ENCODE assay signal across 1 cellular context in the genomic region with DNA sequence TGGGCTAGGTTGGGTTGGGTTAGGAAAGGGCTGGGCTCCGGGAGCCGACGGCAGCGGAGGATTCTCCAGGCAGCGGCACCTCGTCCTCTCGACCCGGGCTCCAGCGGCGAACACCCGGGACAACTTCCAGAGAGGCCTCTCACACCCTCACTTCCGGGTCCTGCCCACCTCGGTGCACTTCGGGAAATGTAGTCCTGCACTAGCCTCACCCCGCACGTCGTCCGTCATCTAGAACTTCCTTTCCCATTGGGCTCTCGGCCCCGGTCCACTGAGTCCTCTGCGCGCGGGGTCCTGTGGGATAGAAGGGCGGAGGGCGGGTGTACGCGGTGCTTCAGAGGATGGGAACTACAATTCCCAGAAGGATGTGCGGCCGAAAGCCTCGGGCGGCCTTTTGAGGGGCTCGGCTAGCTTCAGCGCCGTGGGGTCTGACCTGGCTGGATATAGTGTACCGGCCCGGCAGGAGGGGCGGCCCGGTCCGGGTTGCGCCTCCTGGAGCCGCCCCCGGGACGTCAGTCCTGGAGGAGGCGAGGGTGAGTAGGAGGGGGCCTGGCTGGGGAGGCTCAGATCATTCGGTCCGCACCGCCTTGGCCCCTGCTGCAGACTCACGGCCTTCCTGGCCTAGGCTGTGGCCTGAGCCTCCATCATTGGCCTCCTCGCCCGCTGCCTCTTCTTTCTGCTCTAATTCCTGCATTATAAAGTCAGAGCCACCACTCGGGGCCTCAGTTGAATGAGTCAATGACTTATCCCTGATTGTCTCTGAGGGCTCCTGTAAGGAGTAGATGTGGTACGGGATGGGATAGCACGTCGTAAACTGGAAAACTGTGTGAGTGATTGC.
TF ChIP-seq lines count a peak whose summit lies in the region.

A gene (minus strand): TSS at position 114 of the 835 bp plus-strand sequence. CDS start 160 bp downstream, outside the sequence.
A gene with protein sequence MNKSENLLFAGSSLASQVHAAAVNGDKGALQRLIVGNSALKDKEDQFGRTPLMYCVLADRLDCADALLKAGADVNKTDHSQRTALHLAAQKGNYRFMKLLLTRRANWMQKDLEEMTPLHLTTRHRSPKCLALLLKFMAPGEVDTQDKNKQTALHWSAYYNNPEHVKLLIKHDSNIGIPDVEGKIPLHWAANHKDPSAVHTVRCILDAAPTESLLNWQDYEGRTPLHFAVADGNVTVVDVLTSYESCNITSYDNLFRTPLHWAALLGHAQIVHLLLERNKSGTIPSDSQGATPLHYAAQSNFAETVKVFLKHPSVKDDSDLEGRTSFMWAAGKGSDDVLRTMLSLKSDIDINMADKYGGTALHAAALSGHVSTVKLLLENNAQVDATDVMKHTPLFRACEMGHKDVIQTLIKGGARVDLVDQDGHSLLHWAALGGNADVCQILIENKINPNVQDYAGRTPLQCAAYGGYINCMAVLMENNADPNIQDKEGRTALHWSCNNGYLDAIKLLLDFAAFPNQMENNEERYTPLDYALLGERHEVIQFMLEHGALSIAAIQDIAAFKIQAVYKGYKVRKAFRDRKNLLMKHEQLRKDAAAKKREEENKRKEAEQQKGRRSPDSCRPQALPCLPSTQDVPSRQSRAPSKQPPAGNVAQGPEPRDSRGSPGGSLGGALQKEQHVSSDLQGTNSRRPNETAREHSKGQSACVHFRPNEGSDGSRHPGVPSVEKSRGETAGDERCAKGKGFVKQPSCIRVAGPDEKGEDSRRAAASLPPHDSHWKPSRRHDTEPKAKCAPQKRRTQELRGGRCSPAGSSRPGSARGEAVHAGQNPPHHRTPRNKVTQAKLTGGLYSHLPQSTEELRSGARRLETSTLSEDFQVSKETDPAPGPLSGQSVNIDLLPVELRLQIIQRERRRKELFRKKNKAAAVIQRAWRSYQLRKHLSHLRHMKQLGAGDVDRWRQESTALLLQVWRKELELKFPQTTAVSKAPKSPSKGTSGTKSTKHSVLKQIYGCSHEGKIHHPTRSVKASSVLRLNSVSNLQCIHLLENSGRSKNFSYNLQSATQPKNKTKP (plus strand): TSS at position 357 of the 835 bp plus-strand sequence. CDS start 5,279 bp downstream, outside the sequence.

TF ChIP-seq in HepG2, 621 proteins besides CTCF, POLR2A, EP300 and RAD21 (continued from another document and continues in another):
- TF ChIP-seq, protein P1, sequence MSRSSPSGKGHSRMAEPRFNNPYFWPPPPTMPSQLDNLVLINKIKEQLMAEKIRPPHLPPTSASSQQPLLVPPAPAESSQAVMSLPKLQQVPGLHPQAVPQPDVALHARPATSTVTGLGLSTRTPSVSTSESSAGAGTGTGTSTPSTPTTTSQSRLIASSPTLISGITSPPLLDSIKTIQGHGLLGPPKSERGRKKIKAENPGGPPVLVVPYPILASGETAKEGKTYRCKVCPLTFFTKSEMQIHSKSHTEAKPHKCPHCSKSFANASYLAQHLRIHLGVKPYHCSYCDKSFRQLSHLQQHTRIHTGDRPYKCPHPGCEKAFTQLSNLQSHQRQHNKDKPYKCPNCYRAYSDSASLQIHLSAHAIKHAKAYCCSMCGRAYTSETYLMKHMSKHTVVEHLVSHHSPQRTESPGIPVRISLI (CRISPR knock-in tag; IDR thresholded peaks at IDR 0.05; ENCODE audit: borderline replicate concordance): peak; percentile 6; the same call in 1 of the 2 replicates
- TF ChIP-seq ZNF124 (CRISPR knock-in tag; IDR thresholded peaks at IDR 0.05) (no peak), ZBTB38 (CRISPR knock-in tag; IDR thresholded peaks at IDR 0.05) (no peak), ZNF83 (CRISPR knock-in tag; IDR thresholded peaks at IDR 0.05; ENCODE audit: borderline replicate concordance) (0 out of 2 replicates have a peak, but pooled peaks have one; percentile 10), ZNF570 (CRISPR knock-in tag; IDR thresholded peaks at IDR 0.05; ENCODE audit: borderline replicate concordance) (peak; percentile 83; the same call in 1 of the 2 replicates), THYN1 (CRISPR knock-in tag; IDR thresholded peaks at IDR 0.05; ENCODE audit: borderline replicate concordance, low read depth) (no peak), ZBTB1 (CRISPR knock-in tag; IDR thresholded peaks at IDR 0.05; ENCODE audit: borderline replicate concordance) (no peak), ZNF839 (CRISPR knock-in tag; IDR thresholded peaks at IDR 0.05; ENCODE audit: borderline replicate concordance) (no peak), ZSCAN29 (CRISPR knock-in tag; conservative IDR thresholded peaks at IDR 0.05) (no peak), KLF12 (CRISPR knock-in tag; IDR thresholded peaks at IDR 0.05; ENCODE audit: borderline replicate concordance) (peak; percentile 85; the same call in 1 of the 2 replicates), GTF3A (CRISPR knock-in tag; conservative IDR thresholded peaks at IDR 0.05) (no peak), ZNF619 (CRISPR knock-in tag; IDR thresholded peaks at IDR 0.05) (0 out of 2 replicates have a peak, but pooled peaks have one; percentile 25), CEBPB (IDR thresholded peaks at IDR 0.05; ENCODE audit: borderline replicate concordance, low read depth, low read length) (no peak), KLF6 (CRISPR knock-in tag; IDR thresholded peaks at IDR 0.05) (peak; percentile 21), NCOA1 (CRISPR knock-in tag; IDR thresholded peaks at IDR 0.05) (no peak), ZNF546 (CRISPR knock-in tag; conservative IDR thresholded peaks at IDR 0.05) (peak; percentile 36; the same call in 1 of the 2 replicates), SNAI1 (CRISPR knock-in tag; IDR thresholded peaks at IDR 0.05; ENCODE audit: borderline replicate concordance) (peak; percentile 90), MAFK (conservative IDR thresholded peaks at IDR 0.05 in 1 of 2, IDR thresholded peaks at IDR 0.05 in 1 of 2; ENCODE audit: low read length in 2 of 2) (no peak), ZNF180 (CRISPR knock-in tag; IDR thresholded peaks at IDR 0.05; ENCODE audit: borderline replicate concordance, low read depth) (no peak), ZNF138 (CRISPR knock-in tag; IDR thresholded peaks at IDR 0.05; ENCODE audit: low read depth) (no peak), SYNCRIP (IDR thresholded peaks at IDR 0.05; ENCODE audit: insufficient read depth, low read depth, low read length) (no peak), ZNF747 (CRISPR knock-in tag; IDR thresholded peaks at IDR 0.05; ENCODE audit: borderline replicate concordance) (no peak), KLF15 (CRISPR knock-in tag; IDR thresholded peaks at IDR 0.05; ENCODE audit: borderline replicate concordance) (peak; percentile 62; the same call in 1 of the 2 replicates), CBX1 (IDR thresholded peaks at IDR 0.05; ENCODE audit: low read depth) (no peak), ZC3H4 (CRISPR knock-in tag; IDR thresholded peaks at IDR 0.05; ENCODE audit: borderline replicate concordance) (no peak), MXI1 (IDR thresholded peaks at IDR 0.05; ENCODE audit: borderline replicate concordance, low read depth, low read length) (peak; percentile 19; the same call in 1 of the 3 replicates), SMARCE1 (IDR thresholded peaks at IDR 0.05; ENCODE audit: borderline replicate concordance) (no peak), MAZ (IDR thresholded peaks at IDR 0.05; ENCODE audit: borderline replicate concordance, low read depth, low read length) (no peak), MAZ (CRISPR knock-in tag; IDR thresholded peaks at IDR 0.05; ENCODE audit: low read depth) (no peak; the same call in 1 of the 2 replicates), REL (CRISPR knock-in tag; conservative IDR thresholded peaks at IDR 0.05) (no peak), ZNF282 (IDR thresholded peaks at IDR 0.05; ENCODE audit: partially characterized antibody) (no peak), ZSCAN30 (CRISPR knock-in tag; IDR thresholded peaks at IDR 0.05) (peak; percentile 62; the same call in 1 of the 2 replicates), PCBP1 (IDR thresholded peaks at IDR 0.05; ENCODE audit: borderline replicate concordance, low read depth, low read length) (peak; percentile 94; the same call in 1 of the 2 replicates), ZNF260 (CRISPR knock-in tag; IDR thresholded peaks at IDR 0.05; ENCODE audit: borderline replicate concordance, low read depth) (no peak), DNMT1 (CRISPR knock-in tag; IDR thresholded peaks at IDR 0.05) (no peak; the same call in 1 of the 2 replicates), ELF3 (CRISPR knock-in tag; IDR thresholded peaks at IDR 0.05) (peak; percentile 69), MED1 (CRISPR knock-in tag; IDR thresholded peaks at IDR 0.05) (no peak; the same call in 1 of the 2 replicates), MYNN (CRISPR knock-in tag; IDR thresholded peaks at IDR 0.05; ENCODE audit: low read depth) (peak; percentile 60; the same call in 1 of the 2 replicates)
- TF ChIP-seq, protein P2, sequence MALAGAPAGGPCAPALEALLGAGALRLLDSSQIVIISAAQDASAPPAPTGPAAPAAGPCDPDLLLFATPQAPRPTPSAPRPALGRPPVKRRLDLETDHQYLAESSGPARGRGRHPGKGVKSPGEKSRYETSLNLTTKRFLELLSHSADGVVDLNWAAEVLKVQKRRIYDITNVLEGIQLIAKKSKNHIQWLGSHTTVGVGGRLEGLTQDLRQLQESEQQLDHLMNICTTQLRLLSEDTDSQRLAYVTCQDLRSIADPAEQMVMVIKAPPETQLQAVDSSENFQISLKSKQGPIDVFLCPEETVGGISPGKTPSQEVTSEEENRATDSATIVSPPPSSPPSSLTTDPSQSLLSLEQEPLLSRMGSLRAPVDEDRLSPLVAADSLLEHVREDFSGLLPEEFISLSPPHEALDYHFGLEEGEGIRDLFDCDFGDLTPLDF (CRISPR knock-in tag; IDR thresholded peaks at IDR 0.05): no peak
- TF ChIP-seq, protein P3, sequence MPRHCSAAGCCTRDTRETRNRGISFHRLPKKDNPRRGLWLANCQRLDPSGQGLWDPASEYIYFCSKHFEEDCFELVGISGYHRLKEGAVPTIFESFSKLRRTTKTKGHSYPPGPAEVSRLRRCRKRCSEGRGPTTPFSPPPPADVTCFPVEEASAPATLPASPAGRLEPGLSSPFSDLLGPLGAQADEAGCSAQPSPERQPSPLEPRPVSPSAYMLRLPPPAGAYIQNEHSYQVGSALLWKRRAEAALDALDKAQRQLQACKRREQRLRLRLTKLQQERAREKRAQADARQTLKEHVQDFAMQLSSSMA (CRISPR knock-in tag; IDR thresholded peaks at IDR 0.05): 0 out of 2 replicates have a peak, but pooled peaks have one; percentile 12
- TF ChIP-seq, protein P4, sequence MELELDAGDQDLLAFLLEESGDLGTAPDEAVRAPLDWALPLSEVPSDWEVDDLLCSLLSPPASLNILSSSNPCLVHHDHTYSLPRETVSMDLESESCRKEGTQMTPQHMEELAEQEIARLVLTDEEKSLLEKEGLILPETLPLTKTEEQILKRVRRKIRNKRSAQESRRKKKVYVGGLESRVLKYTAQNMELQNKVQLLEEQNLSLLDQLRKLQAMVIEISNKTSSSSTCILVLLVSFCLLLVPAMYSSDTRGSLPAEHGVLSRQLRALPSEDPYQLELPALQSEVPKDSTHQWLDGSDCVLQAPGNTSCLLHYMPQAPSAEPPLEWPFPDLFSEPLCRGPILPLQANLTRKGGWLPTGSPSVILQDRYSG (CRISPR knock-in tag; IDR thresholded peaks at IDR 0.05): no peak
- TF ChIP-seq, protein P5, sequence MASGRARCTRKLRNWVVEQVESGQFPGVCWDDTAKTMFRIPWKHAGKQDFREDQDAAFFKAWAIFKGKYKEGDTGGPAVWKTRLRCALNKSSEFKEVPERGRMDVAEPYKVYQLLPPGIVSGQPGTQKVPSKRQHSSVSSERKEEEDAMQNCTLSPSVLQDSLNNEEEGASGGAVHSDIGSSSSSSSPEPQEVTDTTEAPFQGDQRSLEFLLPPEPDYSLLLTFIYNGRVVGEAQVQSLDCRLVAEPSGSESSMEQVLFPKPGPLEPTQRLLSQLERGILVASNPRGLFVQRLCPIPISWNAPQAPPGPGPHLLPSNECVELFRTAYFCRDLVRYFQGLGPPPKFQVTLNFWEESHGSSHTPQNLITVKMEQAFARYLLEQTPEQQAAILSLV (CRISPR knock-in tag; IDR thresholded peaks at IDR 0.05; ENCODE audit: borderline replicate concordance): peak; percentile 23; the same call in 1 of the 2 replicates
- TF ChIP-seq, protein P6, sequence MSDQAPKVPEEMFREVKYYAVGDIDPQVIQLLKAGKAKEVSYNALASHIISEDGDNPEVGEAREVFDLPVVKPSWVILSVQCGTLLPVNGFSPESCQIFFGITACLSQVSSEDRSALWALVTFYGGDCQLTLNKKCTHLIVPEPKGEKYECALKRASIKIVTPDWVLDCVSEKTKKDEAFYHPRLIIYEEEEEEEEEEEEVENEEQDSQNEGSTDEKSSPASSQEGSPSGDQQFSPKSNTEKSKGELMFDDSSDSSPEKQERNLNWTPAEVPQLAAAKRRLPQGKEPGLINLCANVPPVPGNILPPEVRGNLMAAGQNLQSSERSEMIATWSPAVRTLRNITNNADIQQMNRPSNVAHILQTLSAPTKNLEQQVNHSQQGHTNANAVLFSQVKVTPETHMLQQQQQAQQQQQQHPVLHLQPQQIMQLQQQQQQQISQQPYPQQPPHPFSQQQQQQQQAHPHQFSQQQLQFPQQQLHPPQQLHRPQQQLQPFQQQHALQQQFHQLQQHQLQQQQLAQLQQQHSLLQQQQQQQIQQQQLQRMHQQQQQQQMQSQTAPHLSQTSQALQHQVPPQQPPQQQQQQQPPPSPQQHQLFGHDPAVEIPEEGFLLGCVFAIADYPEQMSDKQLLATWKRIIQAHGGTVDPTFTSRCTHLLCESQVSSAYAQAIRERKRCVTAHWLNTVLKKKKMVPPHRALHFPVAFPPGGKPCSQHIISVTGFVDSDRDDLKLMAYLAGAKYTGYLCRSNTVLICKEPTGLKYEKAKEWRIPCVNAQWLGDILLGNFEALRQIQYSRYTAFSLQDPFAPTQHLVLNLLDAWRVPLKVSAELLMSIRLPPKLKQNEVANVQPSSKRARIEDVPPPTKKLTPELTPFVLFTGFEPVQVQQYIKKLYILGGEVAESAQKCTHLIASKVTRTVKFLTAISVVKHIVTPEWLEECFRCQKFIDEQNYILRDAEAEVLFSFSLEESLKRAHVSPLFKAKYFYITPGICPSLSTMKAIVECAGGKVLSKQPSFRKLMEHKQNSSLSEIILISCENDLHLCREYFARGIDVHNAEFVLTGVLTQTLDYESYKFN (CRISPR knock-in tag; conservative IDR thresholded peaks at IDR 0.05): no peak
- TF ChIP-seq, protein P7, sequence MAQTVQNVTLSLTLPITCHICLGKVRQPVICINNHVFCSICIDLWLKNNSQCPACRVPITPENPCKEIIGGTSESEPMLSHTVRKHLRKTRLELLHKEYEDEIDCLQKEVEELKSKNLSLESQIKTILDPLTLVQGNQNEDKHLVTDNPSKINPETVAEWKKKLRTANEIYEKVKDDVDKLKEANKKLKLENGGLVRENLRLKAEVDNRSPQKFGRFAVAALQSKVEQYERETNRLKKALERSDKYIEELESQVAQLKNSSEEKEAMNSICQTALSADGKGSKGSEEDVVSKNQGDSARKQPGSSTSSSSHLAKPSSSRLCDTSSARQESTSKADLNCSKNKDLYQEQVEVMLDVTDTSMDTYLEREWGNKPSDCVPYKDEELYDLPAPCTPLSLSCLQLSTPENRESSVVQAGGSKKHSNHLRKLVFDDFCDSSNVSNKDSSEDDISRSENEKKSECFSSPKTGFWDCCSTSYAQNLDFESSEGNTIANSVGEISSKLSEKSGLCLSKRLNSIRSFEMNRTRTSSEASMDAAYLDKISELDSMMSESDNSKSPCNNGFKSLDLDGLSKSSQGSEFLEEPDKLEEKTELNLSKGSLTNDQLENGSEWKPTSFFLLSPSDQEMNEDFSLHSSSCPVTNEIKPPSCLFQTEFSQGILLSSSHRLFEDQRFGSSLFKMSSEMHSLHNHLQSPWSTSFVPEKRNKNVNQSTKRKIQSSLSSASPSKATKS (CRISPR knock-in tag; IDR thresholded peaks at IDR 0.05): no peak
